Comparison of ENCODE assay signal across 12 cellular contexts in genomic region chr11:35579557-35580396, GRCh38. TPM values are rescaled to one million over a fixed set of nuclear protein-coding genes. Genes with fewer than 3 reads are reported as not detected.
A peak's percentile ranks its signal among the peaks of the same experiment; 100 is the strongest.
DNase-seq lines count a peak whose midpoint lies in the region; ATAC-seq and TF ChIP-seq lines count a peak whose summit lies in the region.
"Had no signal": no experiment of that assay in that cellular context is flagged by ENCODE, and none has a peak within 500 bp of the region (broad histone marks: within the 10 kb centered on the region; RNA-seq: fewer than 3 reads in every experiment).

No MANE protein-coding gene starts in this region.

- H3K4me1 Mint-ChIP-seq in WTC11 = peaks cover 4% of the 10 kb centered on the region

- H3K27ac Mint-ChIP-seq in WTC11 = no peak overlapping the region; the same call in 1 of the 2 replicates

- DNase-seq in AG10803 (ENCODE audit: low read depth) = peak; percentile 97
- peak; percentile 64 for DNase-seq in LoVo (ENCODE audit: low spot score)
- DNase-seq in WTC11 (ENCODE audit: low spot score) = no peak
- peak; percentile 36 for DNase-seq in kidney glomerular epithelial cell (lab: John Stamatoyannopoulos, UW)
- DNase-seq in NCI-H2081 (lab: John Stamatoyannopoulos, UW) = no peak
- DNase-seq in activated T-cell treated with anti-CD3 and anti-CD28 coated beads, Interleukin-2, amount 50 U/mL, for 1 hour = no peak
- DNase-seq in activated CD4-positive, alpha-beta T cell treated with anti-CD3 and anti-CD28 coated beads for 1 hour = no peak
- DNase-seq: glutamatergic neuron, NCI-H2081 treated with DMSO at 0.1 percent for 48 hours, spleen, upper lobe of left lung had no signal

- peaks cover 11% of the 10 kb centered on the region for H3K27me3 Mint-ChIP-seq in WTC11 (ENCODE audit: low read depth)

- POLR2A ChIA-PET in WTC11 (lab: Charles Lee) = no interaction called here

- ATAC-seq in WTC11 = no peak
- no peak for ATAC-seq in GM21526 (IDR thresholded peaks at IDR 0.05; ENCODE audit: low FRiP score, unreplicated experiment)

- TF ChIP-seq CTCF in AG10803 (conservative IDR thresholded peaks at IDR 0.05; ENCODE audit: low read length) = no peak
- no peak for TF ChIP-seq CTCF in WTC11 (IDR thresholded peaks at IDR 0.05)

- no peaks in the 10 kb centered on the region for H3K36me3 Mint-ChIP-seq in WTC11

- CTCF ChIA-PET in WTC11 (lab: Charles Lee) = no interaction called here

- H3K4me3 Mint-ChIP-seq in WTC11 = no peak overlapping the region

- peaks cover 13% of the 10 kb centered on the region for H3K9me3 Mint-ChIP-seq in WTC11

- no peak overlapping the region for H3K4me3 ChIP-seq in AG10803 (ENCODE audit: low read length)
- H3K4me3 ChIP-seq: spleen, upper lobe of left lung had no signal

TF ChIP-seq in WTC11, 78 proteins besides CTCF, POLR2A, EP300 and RAD21:
- TF ChIP-seq USF2 (CRISPR knock-in tag; IDR thresholded peaks at IDR 0.05) (no peak), RORB (CRISPR knock-in tag; IDR thresholded peaks at IDR 0.05) (no peak), RELA (CRISPR knock-in tag; IDR thresholded peaks at IDR 0.05; ENCODE audit: borderline replicate concordance) (no peak), GABPB1 (CRISPR knock-in tag; IDR thresholded peaks at IDR 0.05) (peak; percentile 73)

RNA-seq across cellular contexts. Expression of gene FJX1, which starts 38.5 kb away (rescaled TPM):
- 8.3 to 12.0 TPM (median 11.0 TPM) in 3 replicates for total RNA-seq in WTC11 (2021)

RNA-seq across cellular contexts. Expression of gene PAMR1, which starts 54.4 kb away (rescaled TPM):
- 2.3 to 3.2 TPM (median 2.8 TPM) in 3 replicates for total RNA-seq in WTC11 (2021)

Comparison
In these comparisons a context has a peak if more than half of its experiments do, and no peak if none do; other contexts are left out.
1. DNase-seq: peak in AG10803 (single experiment), LoVo (single experiment) and kidney glomerular epithelial cell (single experiment); none in WTC11 (single experiment), NCI-H2081 (0 of 2), activated T-cell treated with anti-CD3 and anti-CD28 coated beads, Interleukin-2, amount 50 U/mL, for 1 hour (single experiment) and activated CD4-positive, alpha-beta T cell treated with anti-CD3 and anti-CD28 coated beads for 1 hour (single experiment).